ENCODE assay signal across 1 cellular context in the genomic region with DNA sequence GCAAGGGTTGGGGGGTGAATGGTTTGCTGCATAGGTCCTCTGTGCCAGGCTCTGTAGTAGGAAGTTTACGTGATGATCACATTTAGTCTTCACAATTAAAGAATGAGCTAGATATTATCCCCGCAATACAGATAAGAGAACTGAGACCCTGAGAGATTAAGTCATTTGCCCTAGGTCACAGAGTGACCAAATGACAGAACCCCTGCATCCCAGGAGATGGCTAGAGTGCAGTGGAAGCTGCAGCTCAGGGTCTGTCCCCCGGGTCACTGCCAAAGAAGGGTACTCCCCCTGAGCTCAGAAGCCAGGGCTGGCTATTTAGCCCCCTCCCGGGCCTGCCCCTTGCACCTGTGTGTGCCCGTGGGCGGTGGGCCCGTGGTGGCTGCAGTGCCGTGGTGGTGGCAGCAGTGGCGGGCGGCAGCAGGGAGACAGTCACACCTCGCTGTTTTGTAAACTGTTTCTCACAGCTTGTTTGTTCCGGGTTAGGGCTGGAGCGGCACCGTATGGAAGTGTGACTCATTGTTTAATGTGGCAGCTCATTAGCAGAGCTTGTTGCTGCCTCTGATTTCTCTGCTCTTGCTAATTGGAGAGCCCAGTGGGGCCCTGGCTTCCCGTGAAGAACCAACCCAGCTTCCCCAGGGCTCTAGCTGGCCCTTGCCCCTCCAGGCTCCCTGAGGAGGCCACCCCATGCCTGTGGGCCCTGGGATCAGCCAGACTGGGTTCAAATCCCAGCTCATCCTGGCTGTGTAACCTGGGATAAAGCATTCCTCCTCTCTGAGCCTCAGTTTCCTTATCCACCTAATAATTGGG.
TF ChIP-seq lines count a peak whose summit lies in the region.

No MANE protein-coding gene starts in this region.

TF ChIP-seq in HCT116, 20 proteins besides CTCF, POLR2A, EP300 and RAD21 (continued from another document):
- TF ChIP-seq, protein P1, sequence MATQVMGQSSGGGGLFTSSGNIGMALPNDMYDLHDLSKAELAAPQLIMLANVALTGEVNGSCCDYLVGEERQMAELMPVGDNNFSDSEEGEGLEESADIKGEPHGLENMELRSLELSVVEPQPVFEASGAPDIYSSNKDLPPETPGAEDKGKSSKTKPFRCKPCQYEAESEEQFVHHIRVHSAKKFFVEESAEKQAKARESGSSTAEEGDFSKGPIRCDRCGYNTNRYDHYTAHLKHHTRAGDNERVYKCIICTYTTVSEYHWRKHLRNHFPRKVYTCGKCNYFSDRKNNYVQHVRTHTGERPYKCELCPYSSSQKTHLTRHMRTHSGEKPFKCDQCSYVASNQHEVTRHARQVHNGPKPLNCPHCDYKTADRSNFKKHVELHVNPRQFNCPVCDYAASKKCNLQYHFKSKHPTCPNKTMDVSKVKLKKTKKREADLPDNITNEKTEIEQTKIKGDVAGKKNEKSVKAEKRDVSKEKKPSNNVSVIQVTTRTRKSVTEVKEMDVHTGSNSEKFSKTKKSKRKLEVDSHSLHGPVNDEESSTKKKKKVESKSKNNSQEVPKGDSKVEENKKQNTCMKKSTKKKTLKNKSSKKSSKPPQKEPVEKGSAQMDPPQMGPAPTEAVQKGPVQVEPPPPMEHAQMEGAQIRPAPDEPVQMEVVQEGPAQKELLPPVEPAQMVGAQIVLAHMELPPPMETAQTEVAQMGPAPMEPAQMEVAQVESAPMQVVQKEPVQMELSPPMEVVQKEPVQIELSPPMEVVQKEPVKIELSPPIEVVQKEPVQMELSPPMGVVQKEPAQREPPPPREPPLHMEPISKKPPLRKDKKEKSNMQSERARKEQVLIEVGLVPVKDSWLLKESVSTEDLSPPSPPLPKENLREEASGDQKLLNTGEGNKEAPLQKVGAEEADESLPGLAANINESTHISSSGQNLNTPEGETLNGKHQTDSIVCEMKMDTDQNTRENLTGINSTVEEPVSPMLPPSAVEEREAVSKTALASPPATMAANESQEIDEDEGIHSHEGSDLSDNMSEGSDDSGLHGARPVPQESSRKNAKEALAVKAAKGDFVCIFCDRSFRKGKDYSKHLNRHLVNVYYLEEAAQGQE (IDR thresholded peaks at IDR 0.05; ENCODE audit: low read depth), result no peak
- TF ChIP-seq FOSL1 (IDR thresholded peaks at IDR 0.05; ENCODE audit: low read depth), result peak; percentile 57; the same call in 1 of the 2 replicates
- peak; percentile 33; the same call in 1 of the 2 replicates for TF ChIP-seq ELF1 (IDR thresholded peaks at IDR 0.05; ENCODE audit: borderline replicate concordance, low read depth)
